In the genomic region with DNA sequence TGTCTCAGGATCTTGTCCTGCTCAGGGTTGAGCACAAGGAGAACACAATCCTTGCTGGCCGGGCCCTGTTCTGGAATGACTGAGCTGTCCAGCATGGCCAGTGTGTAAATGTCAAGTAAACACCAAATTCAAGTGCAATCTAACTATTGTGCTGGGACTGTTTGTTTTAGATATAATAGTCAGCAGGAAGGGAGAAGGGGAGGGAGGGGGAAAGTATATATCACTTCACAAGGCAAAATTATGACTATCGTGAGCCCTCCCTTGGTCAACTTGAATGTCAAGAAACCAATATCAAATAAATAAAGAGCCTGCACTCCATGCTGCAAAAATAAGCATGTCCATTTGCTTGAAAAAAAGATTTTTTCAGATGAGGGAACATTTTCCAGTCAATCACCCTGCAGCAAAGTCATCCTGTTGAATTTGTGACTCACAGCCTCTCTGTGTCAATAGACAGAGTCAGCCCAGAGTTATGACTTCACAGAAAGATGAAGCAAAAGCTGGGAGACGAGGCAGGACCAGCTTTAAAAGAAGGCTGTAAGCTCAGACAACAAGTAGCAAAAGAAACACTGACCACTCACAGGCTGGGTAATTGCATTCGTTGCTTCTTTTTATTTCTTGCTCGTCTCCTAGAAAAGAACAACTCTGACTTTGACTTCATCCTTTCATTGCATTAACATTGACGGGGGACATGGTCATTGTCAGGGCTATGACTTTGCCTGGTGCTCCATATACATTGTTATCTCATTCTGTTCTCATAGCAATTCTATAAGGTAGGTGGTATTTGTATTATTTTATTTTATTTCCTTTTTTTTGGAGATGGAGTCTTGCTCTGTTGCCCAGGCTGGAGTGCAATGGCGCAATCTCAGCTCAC, we compare ENCODE assay signal across 10 cellular contexts. TPM values are rescaled to one million over a fixed set of nuclear protein-coding genes. Genes with fewer than 3 reads are reported as not detected.
DNase-seq lines count a peak whose midpoint lies in the region; ATAC-seq, FAIRE-seq and TF ChIP-seq lines count a peak whose summit lies in the region.
"Had no signal": no experiment of that assay in that cellular context is flagged by ENCODE, and none has a peak within 500 bp of the region (broad histone marks: within the 10 kb centered on the region; RNA-seq: fewer than 3 reads in every experiment).

No MANE protein-coding gene starts in this region.

- ATAC-seq in GM18858 (IDR thresholded peaks at IDR 0.05; ENCODE audit: unreplicated experiment): no peak

- H3K27me3 ChIP-seq in thyroid gland: no peaks in the 10 kb centered on the region

- no peak overlapping the region for H3K9ac ChIP-seq in kidney (ENCODE audit: low read length in 2 of 2)

- DNase-seq in HS-27A (ENCODE audit: low read depth) (peak; percentile 47), SW 1271 (lab: John Stamatoyannopoulos, UW) (peak; percentile 35 to 38), glomerular visceral epithelial cell (ENCODE audit: extremely low spot score) (peak; percentile 56), thyroid gland (peak; percentile 19 to 24), kidney (no peak), NOMO-1 treated with dmso at 0.1 percent for 144 hours (lab: John Stamatoyannopoulos, UW; ENCODE audit: unreplicated experiment) (no peak)
- DNase-seq: activated T-cell treated with anti-CD3 and anti-CD28 coated beads for 4 hours; NCI-H1092; stimulated activated CD8-positive, alpha-beta memory T cell treated with anti-CD3 and anti-CD28 coated beads, Interleukin-4, amount 100 ng/mL, for 48 hours had no signal

- 59 to 65% methylated on average over 7 of the region's 7 CpGs for WGBS in thyroid gland, 2 donors

- H3K27ac ChIP-seq in thyroid gland (peak overlapping the region in 2 of 3 donors; percentile 21 to 36), kidney (ENCODE audit: low read depth in 2 of 2, low read length in 2 of 2) (no peak overlapping the region)

- peak in 1 of 2 donors; percentile 12 for TF ChIP-seq POLR2A in thyroid gland (IDR thresholded peaks at IDR 0.05)

- H3K4me3 ChIP-seq in thyroid gland (replicated peaks in 1 of 3) (no peak overlapping the region), kidney (ENCODE audit: low read length in 2 of 2) (no peak overlapping the region)

- TF ChIP-seq CTCF in thyroid gland (IDR thresholded peaks at IDR 0.05) (no peak), kidney (IDR thresholded peaks at IDR 0.05; ENCODE audit: borderline replicate concordance, extremely low read depth, insufficient read depth) (no peak)

- H3K4me1 ChIP-seq in thyroid gland: peaks cover 10 to 14% of the 10 kb centered on the region in 2 donors
- H3K4me1 ChIP-seq in kidney (ENCODE audit: control insufficient read depth in 1 of 2, insufficient read depth in 1 of 2, low read depth in 1 of 2, low read length in 2 of 2): no peaks in the 10 kb centered on the region

- intact Hi-C loops in thyroid gland (cut with DNase I): no loop called here
- intact Hi-C loops in kidney (cut with DNase I): no loop called here

- H3K36me3 ChIP-seq in thyroid gland (no peaks in the 10 kb centered on the region), kidney (ENCODE audit: control insufficient read depth in 1 of 2, insufficient read depth in 2 of 2, low read length in 2 of 2) (no peaks in the 10 kb centered on the region)

- H3K9me3 ChIP-seq in thyroid gland (no peaks in the 10 kb centered on the region), kidney (ENCODE audit: control insufficient read depth in 1 of 2, low read length in 2 of 2) (no peaks in the 10 kb centered on the region)

- FAIRE-seq in kidney (lab: Jason Lieb, UNC): no peak

RNA-seq across cellular contexts. Expression of gene KLF4, which starts 15.3 kb away (rescaled TPM):
- total RNA-seq in thyroid gland (10 to 100 TPM; 24.9 to 56.6 (median 30.3) TPM), kidney (69.4 TPM)
- 13.5 TPM for polyA plus RNA-seq in kidney (ENCODE audit: insufficient read depth, low read depth, low replicate concordance)

Comparison
In these comparisons a context has a peak if more than half of its experiments do, and no peak if none do; other contexts are left out.
1. DNase-seq: peak in HS-27A (single experiment), SW 1271 (2 of 2), glomerular visceral epithelial cell (single experiment) and thyroid gland (2 of 2); none in kidney (single experiment) and NOMO-1 treated with dmso at 0.1 percent for 144 hours (single experiment).
2. H3K27ac ChIP-seq: peak in thyroid gland (2 of 3); none in kidney (0 of 2).